In the genomic region with DNA sequence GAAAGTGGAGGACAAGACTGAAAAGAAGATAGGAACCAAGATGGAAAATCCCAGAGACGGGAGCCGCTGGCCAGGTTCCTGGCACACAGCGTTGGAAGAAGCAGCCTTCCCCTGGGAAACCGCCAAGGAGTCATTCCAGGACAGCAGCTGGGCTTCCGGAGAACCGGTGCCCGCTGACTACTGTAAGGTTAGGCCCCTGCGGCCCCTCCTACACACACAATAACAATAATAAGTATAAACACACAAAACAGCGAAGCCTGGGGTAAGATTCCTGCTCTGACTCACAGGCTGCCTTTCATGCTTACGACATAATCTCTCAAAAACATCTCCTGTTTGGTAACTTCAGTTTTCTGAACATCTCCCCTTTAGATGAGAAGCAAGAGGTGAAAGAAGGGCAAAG, we compare ENCODE assay signal across 11 cellular contexts. TPM values are rescaled to one million over a fixed set of nuclear protein-coding genes. Genes with fewer than 3 reads are reported as not detected.
A peak's percentile ranks its signal among the peaks of the same experiment; 100 is the strongest.
DNase-seq lines count a peak whose midpoint lies in the region; ATAC-seq and TF ChIP-seq lines count a peak whose summit lies in the region.
"Had no signal": no experiment of that assay in that cellular context is flagged by ENCODE, and none has a peak within 500 bp of the region (broad histone marks: within the 10 kb centered on the region; RNA-seq: fewer than 3 reads in every experiment).

No MANE protein-coding gene starts in this region.

- H2AFZ ChIP-seq in KMS-11 (ENCODE audit: low read depth) (no peak overlapping the region), mammary epithelial cell (ENCODE audit: low read depth, low read length) (no peak overlapping the region)

- no peak for TF ChIP-seq CTCF in KMS-11 (conservative IDR thresholded peaks at IDR 0.05; ENCODE audit: low read depth, low read length)
- no peak for TF ChIP-seq CTCF in mammary epithelial cell (conservative IDR thresholded peaks at IDR 0.05 in 1 of 2, IDR thresholded peaks at IDR 0.05 in 1 of 2; ENCODE audit: extremely low read depth in 1 of 2, insufficient read depth in 1 of 2, low read depth in 1 of 2, low read length in 2 of 2)
- TF ChIP-seq CTCF in thyroid gland (IDR thresholded peaks at IDR 0.05) = no peak

- H3K27me3 ChIP-seq in KMS-11 (ENCODE audit: insufficient read depth, low read depth) (no peaks in the 10 kb centered on the region), mammary epithelial cell (ENCODE audit: insufficient read depth, low read length) (no peaks in the 10 kb centered on the region), thyroid gland (no peaks in the 10 kb centered on the region)

- H3K79me2 ChIP-seq in KMS-11 (ENCODE audit: insufficient read depth, low read depth) (no peaks in the 10 kb centered on the region), mammary epithelial cell (ENCODE audit: insufficient read depth, low read length) (no peaks in the 10 kb centered on the region)

- peak overlapping the region; percentile 66; the same call in 1 of the 2 replicates for H3K27ac ChIP-seq in KMS-11
- H3K27ac ChIP-seq in mammary epithelial cell (ENCODE audit: insufficient read depth, low read depth, low read length) = no peak overlapping the region
- H3K27ac ChIP-seq in thyroid gland = peak overlapping the region; percentile 88 to 96 (median 93)
- H3K27ac ChIP-seq: suprapubic skin had no signal

- peak overlapping the region; percentile 94 for H3K4me2 ChIP-seq in KMS-11
- no peak overlapping the region for H3K4me2 ChIP-seq in mammary epithelial cell (ENCODE audit: insufficient read depth, low read depth, low read length)

- intact Hi-C loops in mammary epithelial cell (cut with micrococcal nuclease) (no loop called here), thyroid gland (cut with DNase I) (loop anchor here (10.0 kb wide), 1 partner anchor 97 kb away; no protein-coding TSS in a partner anchor)

- DNase-seq in mammary epithelial cell = peak; percentile 89
- DNase-seq in kidney tubule cell (ENCODE audit: low spot score) = peak; percentile 54
- DNase-seq in thyroid gland = peak; percentile 64 to 81
- no peak for DNase-seq in stimulated activated CD4-positive, alpha-beta T cell treated with anti-CD3 and anti-CD28 coated beads, Interleukin-2, amount 100 ng/mL, for 48 hours
- DNase-seq in stimulated activated CD4-positive, alpha-beta T cell treated with anti-CD3 and anti-CD28 coated beads, Interleukin-2, amount 100 ng/mL, for 24 hours = no peak
- DNase-seq: activated naive CD8-positive, alpha-beta T cell treated with anti-CD3 and anti-CD28 coated beads, Interleukin-2, amount 10 ng/mL, durations not matched to agents 7 days and 5 days; NCI-H2171 treated with DMSO at 0.1 percent for 48 hours had no signal

- dilution Hi-C loops in mammary epithelial cell (cut with HindIII; ENCODE audit: low sequenced_read_pairs) = no loop called here

- in situ Hi-C loops in mammary epithelial cell (cut with MboI; ENCODE audit: low sequenced_read_pairs in 2 of 2) = no loop called here

- H3K4me3 ChIP-seq in KMS-11 (IDR thresholded peaks at IDR 0.05; ENCODE audit: insufficient read depth, low read depth, low read length) = no peak overlapping the region
- no peak overlapping the region for H3K4me3 ChIP-seq in mammary epithelial cell (replicated peaks in 1 of 3; ENCODE audit: insufficient read depth in 1 of 3, low read depth in 2 of 3, low read length in 3 of 3)
- no peak overlapping the region for H3K4me3 ChIP-seq in thyroid gland (replicated peaks in 1 of 3)
- H3K4me3 ChIP-seq: suprapubic skin had no signal

- 3% methylated on average over 10 of the region's 10 CpGs for WGBS in mammary epithelial cell (ENCODE audit: low coverage, missing lambda C conversion rate)
- 35 to 47% methylated on average over 10 of the region's 10 CpGs for WGBS in thyroid gland, 2 donors

- H4K20me1 ChIP-seq in KMS-11 (ENCODE audit: insufficient read depth) (no peaks in the 10 kb centered on the region), mammary epithelial cell (ENCODE audit: insufficient read depth, low read length) (no peaks in the 10 kb centered on the region)

- no peak overlapping the region for H3K9ac ChIP-seq in KMS-11
- H3K9ac ChIP-seq in mammary epithelial cell (ENCODE audit: insufficient read depth, low read length) = no peak overlapping the region

- no peaks in the 10 kb centered on the region for H3K9me3 ChIP-seq in mammary epithelial cell (replicated peaks; ENCODE audit: insufficient read depth, low read length)
- H3K9me3 ChIP-seq in thyroid gland = no peaks in the 10 kb centered on the region
- H3K9me3 ChIP-seq: suprapubic skin had no signal

- H3K36me3 ChIP-seq in KMS-11 (ENCODE audit: insufficient read depth) (no peaks in the 10 kb centered on the region), mammary epithelial cell (ENCODE audit: insufficient read depth, low read length) (no peaks in the 10 kb centered on the region), thyroid gland (no peaks in the 10 kb centered on the region)
- H3K36me3 ChIP-seq: suprapubic skin had no signal

- CTCF ChIA-PET in mammary epithelial cell (lab: Charles Lee; ENCODE audit: low non-redundant PET) = no interaction called here

- BruUV-seq in mammary epithelial cell (replicated peaks; lab: Mats Ljungman, UMichigan) = no TSS peak

- no peak for ATAC-seq in GM18505 (IDR thresholded peaks at IDR 0.05; ENCODE audit: unreplicated experiment)
- no peak for ATAC-seq in GM19324 (IDR thresholded peaks at IDR 0.05; ENCODE audit: low FRiP score, unreplicated experiment)

- TF ChIP-seq POLR2A in thyroid gland (IDR thresholded peaks at IDR 0.05) = no peak
- TF ChIP-seq POLR2A in GM18505 (IDR thresholded peaks at IDR 0.05; ENCODE audit: borderline replicate concordance, extremely low read depth, insufficient read depth, insufficient read length) = no peak

- H3K4me1 ChIP-seq in KMS-11 (ENCODE audit: low read depth, poor library complexity, severe bottlenecking) (peaks cover 70% of the 10 kb centered on the region), mammary epithelial cell (ENCODE audit: insufficient read depth, low read length) (no peaks in the 10 kb centered on the region), thyroid gland (peaks cover 48 to 51% of the 10 kb centered on the region in 2 donors)

RNA-seq across cellular contexts. Expression of a gene that starts 28.1 kb away (rescaled TPM):
- total RNA-seq in mammary epithelial cell = under 1 TPM in 1 of 2 donors, not detected in 1; 0.50 TPM
- not detected for polyA plus RNA-seq in mammary epithelial cell
- not detected for polyA minus RNA-seq in mammary epithelial cell
- 10 to 100 TPM in 2 of 4 donors, 1 to 10 TPM in 2; 5.9 to 13.3 (median 10.1) TPM for total RNA-seq in thyroid gland
- total RNA-seq: activated naive CD8-positive, alpha-beta T cell treated with anti-CD3 and anti-CD28 coated beads, Interleukin-2, amount 10 ng/mL, durations not matched to agents 7 days and 5 days had no signal

Comparison
In these comparisons a context has a peak if more than half of its experiments do, and no peak if none do; other contexts are left out.
1. DNase-seq: peak in mammary epithelial cell (single experiment), kidney tubule cell (single experiment) and thyroid gland (2 of 2); none in stimulated activated CD4-positive, alpha-beta T cell treated with anti-CD3 and anti-CD28 coated beads, Interleukin-2, amount 100 ng/mL, for 48 hours (0 of 2) and stimulated activated CD4-positive, alpha-beta T cell treated with anti-CD3 and anti-CD28 coated beads, Interleukin-2, amount 100 ng/mL, for 24 hours (0 of 2).
2. RNA of a gene that starts 28.1 kb away (total RNA-seq): 5.9 to 13.3 TPM in thyroid gland; 0.50 TPM in mammary epithelial cell; every median in the first group is over 4 times any median in the second.